In the genomic region with DNA sequence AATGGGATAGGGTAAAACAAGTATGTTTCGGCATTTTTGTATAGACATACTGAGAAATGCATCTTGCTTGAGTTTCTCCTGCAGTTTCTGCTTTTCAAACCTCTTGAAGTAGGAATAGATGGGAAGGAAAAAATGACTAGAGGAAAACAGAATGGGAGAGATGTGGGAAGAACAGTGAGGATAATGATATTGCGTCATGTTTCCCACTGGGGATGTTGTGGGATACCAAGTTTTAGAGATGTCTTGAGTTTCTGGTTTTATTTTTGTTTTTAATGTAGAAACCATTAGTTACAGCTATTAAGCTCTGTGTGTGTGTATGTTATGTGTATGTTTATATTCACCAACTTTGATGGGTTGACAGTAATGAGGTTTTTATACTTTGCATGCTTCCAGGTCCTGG, we compare ENCODE assay signal across 35 cellular contexts. TPM values are rescaled to one million over a fixed set of nuclear protein-coding genes. Genes with fewer than 3 reads are reported as not detected.
"Had no signal": no experiment of that assay in that cellular context is flagged by ENCODE, and none has a peak within 500 bp of the region (broad histone marks: within the 10 kb centered on the region; RNA-seq: fewer than 3 reads in every experiment).

No MANE protein-coding gene starts in this region.

- H3K27ac Mint-ChIP-seq: activated CD4-positive, alpha-beta memory T cell treated with anti-CD3 and anti-CD28 coated beads for 36 hours; activated CD4-positive, alpha-beta T cell treated with anti-CD3 and anti-CD28 coated beads for 36 hours; activated CD4-positive, alpha-beta T cell treated with anti-CD3 and anti-CD28 coated beads, Interleukin-2, amount 10 ng/mL, durations not matched to agents 24 days and 14 days; activated CD8-positive, alpha-beta memory T cell treated with anti-CD3 and anti-CD28 coated beads, Interleukin-2, amount 10 ng/mL, durations not matched to agents 7 days and 5 days; activated CD8-positive, alpha-beta T cell treated with anti-CD3 and anti-CD28 coated beads, Interleukin-2, amount 10 ng/mL, durations not matched to agents 7 days and 5 days; activated naive CD8-positive, alpha-beta T cell treated with anti-CD3 and anti-CD28 coated beads for 36 hours; activated naive CD8-positive, alpha-beta T cell treated with anti-CD3 and anti-CD28 coated beads, Interleukin-2, amount 50 U/mL, for 24 hours; activated T-helper 1 cell treated with anti-CD3 and anti-CD28 coated beads, Interleukin-12 subunit alpha, Interleukin-12 subunit beta, Interleukin-2, Interleukin-4 antibody, amounts not matched to agents 30 ng/mL and 10 ng/mL and 1 ng/mL, durations not matched to agents 14 hours and 24 hours and 36 hours; effector memory CD8-positive, alpha-beta T cell had no signal

- H3K27ac ChIP-seq: adrenal gland, body of pancreas, esophagus muscularis mucosa, heart left ventricle had no signal

- FAIRE-seq: colon, frontal cortex had no signal

- H3K4me3 ChIP-seq: adrenal gland, body of pancreas, esophagus muscularis mucosa, heart left ventricle had no signal

- H3K4me1 Mint-ChIP-seq: activated CD4-positive, alpha-beta T cell treated with anti-CD3 and anti-CD28 coated beads for 36 hours; activated CD8-positive, alpha-beta memory T cell treated with anti-CD3 and anti-CD28 coated beads, Interleukin-2, amount 10 ng/mL, durations not matched to agents 7 days and 5 days; activated naive CD8-positive, alpha-beta T cell treated with anti-CD3 and anti-CD28 coated beads for 36 hours; activated naive CD8-positive, alpha-beta T cell treated with anti-CD3 and anti-CD28 coated beads, Interleukin-2, amount 50 U/mL, for 24 hours had no signal

- H3K27me3 Mint-ChIP-seq: activated CD4-positive, alpha-beta memory T cell treated with anti-CD3 and anti-CD28 coated beads for 36 hours; activated CD4-positive, alpha-beta T cell treated with anti-CD3 and anti-CD28 coated beads for 36 hours; activated CD4-positive, alpha-beta T cell treated with anti-CD3 and anti-CD28 coated beads, Interleukin-2, amount 10 ng/mL, durations not matched to agents 24 days and 14 days; activated CD8-positive, alpha-beta memory T cell treated with anti-CD3 and anti-CD28 coated beads, Interleukin-2, amount 10 ng/mL, durations not matched to agents 7 days and 5 days; activated naive CD8-positive, alpha-beta T cell treated with anti-CD3 and anti-CD28 coated beads for 36 hours; activated naive CD8-positive, alpha-beta T cell treated with anti-CD3 and anti-CD28 coated beads, Interleukin-2, amount 50 U/mL, for 24 hours; effector memory CD8-positive, alpha-beta T cell had no signal

- H3K4me1 ChIP-seq: adrenal gland, body of pancreas, heart left ventricle had no signal

- ATAC-seq: activated CD4-positive, alpha-beta T cell treated with anti-CD3 and anti-CD28 coated beads for 36 hours; activated CD8-positive, alpha-beta memory T cell treated with anti-CD3 and anti-CD28 coated beads, Interleukin-2, amount 10 ng/mL, durations not matched to agents 7 days and 5 days; activated CD8-positive, alpha-beta T cell treated with anti-CD3 and anti-CD28 coated beads, Interleukin-2, amount 10 ng/mL, durations not matched to agents 7 days and 5 days; activated naive CD8-positive, alpha-beta T cell treated with anti-CD3 and anti-CD28 coated beads, Interleukin-2, amount 50 U/mL, for 24 hours; body of pancreas; effector memory CD8-positive, alpha-beta T cell; heart left ventricle had no signal

- H3K27me3 ChIP-seq: adrenal gland, body of pancreas, esophagus muscularis mucosa, heart left ventricle had no signal

- H3K4me3 Mint-ChIP-seq: activated CD4-positive, alpha-beta memory T cell treated with anti-CD3 and anti-CD28 coated beads for 36 hours; activated CD4-positive, alpha-beta T cell treated with anti-CD3 and anti-CD28 coated beads for 36 hours; activated CD4-positive, alpha-beta T cell treated with anti-CD3 and anti-CD28 coated beads, Interleukin-2, amount 10 ng/mL, durations not matched to agents 24 days and 14 days; activated CD8-positive, alpha-beta memory T cell treated with anti-CD3 and anti-CD28 coated beads, Interleukin-2, amount 10 ng/mL, durations not matched to agents 7 days and 5 days; activated CD8-positive, alpha-beta T cell treated with anti-CD3 and anti-CD28 coated beads, Interleukin-2, amount 10 ng/mL, durations not matched to agents 7 days and 5 days; activated naive CD8-positive, alpha-beta T cell treated with anti-CD3 and anti-CD28 coated beads for 36 hours; activated naive CD8-positive, alpha-beta T cell treated with anti-CD3 and anti-CD28 coated beads, Interleukin-2, amount 50 U/mL, for 24 hours; activated T-helper 1 cell treated with anti-CD3 and anti-CD28 coated beads, Interleukin-12 subunit alpha, Interleukin-12 subunit beta, Interleukin-2, Interleukin-4 antibody, amounts not matched to agents 30 ng/mL and 10 ng/mL and 1 ng/mL, durations not matched to agents 14 hours and 24 hours and 36 hours; effector memory CD8-positive, alpha-beta T cell had no signal

- H3K9me3 Mint-ChIP-seq: activated CD4-positive, alpha-beta memory T cell treated with anti-CD3 and anti-CD28 coated beads for 36 hours; activated CD4-positive, alpha-beta T cell treated with anti-CD3 and anti-CD28 coated beads, Interleukin-2, amount 10 ng/mL, durations not matched to agents 24 days and 14 days; activated naive CD8-positive, alpha-beta T cell treated with anti-CD3 and anti-CD28 coated beads for 36 hours; activated naive CD8-positive, alpha-beta T cell treated with anti-CD3 and anti-CD28 coated beads, Interleukin-2, amount 50 U/mL, for 24 hours; activated T-helper 1 cell treated with anti-CD3 and anti-CD28 coated beads, Interleukin-12 subunit alpha, Interleukin-12 subunit beta, Interleukin-2, Interleukin-4 antibody, amounts not matched to agents 30 ng/mL and 10 ng/mL and 1 ng/mL, durations not matched to agents 14 hours and 24 hours and 36 hours; effector memory CD8-positive, alpha-beta T cell had no signal

- H3K9me3 ChIP-seq: adrenal gland, body of pancreas, esophagus muscularis mucosa, heart left ventricle had no signal

- DNase-seq: activated CD4-positive, alpha-beta memory T cell treated with anti-CD3 and anti-CD28 coated beads for 36 hours; activated CD4-positive, alpha-beta T cell treated with anti-CD3 and anti-CD28 coated beads for 36 hours; activated CD4-positive, alpha-beta T cell treated with anti-CD3 and anti-CD28 coated beads, Interleukin-2, amount 10 ng/mL, durations not matched to agents 24 days and 14 days; activated CD4-positive, CD25-positive, alpha-beta regulatory T cell; activated CD4-positive, CD25-positive, alpha-beta regulatory T cell treated with anti-CD3 and anti-CD28 coated beads, Interleukin-2, amount 50 U/mL, for 72 hours; activated CD8-positive, alpha-beta memory T cell treated with anti-CD3 and anti-CD28 coated beads, Interleukin-2, amount 10 ng/mL, durations not matched to agents 7 days and 5 days; activated CD8-positive, alpha-beta memory T cell treated with anti-CD3 and anti-CD28 coated beads, Interleukin-2, amount 50 U/mL, for 4 hours; activated CD8-positive, alpha-beta T cell treated with anti-CD3 and anti-CD28 coated beads, Interleukin-2, amount 10 ng/mL, durations not matched to agents 7 days and 5 days; activated gamma-delta T cell; activated naive CD4-positive, alpha-beta T cell treated with anti-CD3 and anti-CD28 coated beads, Interleukin-2, amount 50 U/mL, for 16 hours; activated naive CD4-positive, alpha-beta T cell treated with Interleukin-2 at 50 U/mL for 16 hours; activated naive CD8-positive, alpha-beta T cell treated with anti-CD3 and anti-CD28 coated beads for 36 hours; activated naive CD8-positive, alpha-beta T cell treated with anti-CD3 and anti-CD28 coated beads, Interleukin-2, amount 50 U/mL, for 24 hours; activated T-cell treated with anti-CD3 and anti-CD28 coated beads, Interleukin-2, amount 50 U/mL, for 1 hour; activated T-cell treated with anti-CD3 and anti-CD28 coated beads, Interleukin-2, amount 50 U/mL, for 48 hours; adrenal gland; amygdala; aorta; body of pancreas; caudate nucleus; cortex of kidney; dermis blood vessel endothelial cell; effector CD4-positive, alpha-beta T cell; effector memory CD8-positive, alpha-beta T cell; erythroblast; foreskin fibroblast; glutamatergic neuron; heart left ventricle; hypothalamus had no signal

RNA-seq across cellular contexts. Expression of a gene that starts 44.2 kb away (rescaled TPM):
- total RNA-seq: activated CD4-positive, alpha-beta memory T cell treated with anti-CD3 and anti-CD28 coated beads for 36 hours; activated CD4-positive, alpha-beta T cell treated with anti-CD3 and anti-CD28 coated beads for 36 hours; activated CD4-positive, alpha-beta T cell treated with anti-CD3 and anti-CD28 coated beads, Interleukin-2, amount 10 ng/mL, durations not matched to agents 24 days and 14 days; activated CD8-positive, alpha-beta memory T cell treated with anti-CD3 and anti-CD28 coated beads for 36 hours; activated CD8-positive, alpha-beta memory T cell treated with anti-CD3 and anti-CD28 coated beads, Interleukin-2, amount 10 ng/mL, durations not matched to agents 7 days and 5 days; activated CD8-positive, alpha-beta T cell treated with anti-CD3 and anti-CD28 coated beads, Interleukin-2, amount 10 ng/mL, durations not matched to agents 7 days and 5 days; activated naive CD8-positive, alpha-beta T cell treated with anti-CD3 and anti-CD28 coated beads for 36 hours; activated T-helper 1 cell treated with anti-CD3 and anti-CD28 coated beads, Interleukin-12 subunit alpha, Interleukin-12 subunit beta, Interleukin-2, Interleukin-4 antibody, amounts not matched to agents 30 ng/mL and 10 ng/mL and 1 ng/mL, durations not matched to agents 14 hours and 24 hours and 36 hours; body of pancreas; T-helper 1 cell treated with Interleukin-12 subunit alpha and Interleukin-12 subunit beta and Interleukin-4 antibody, amounts not matched to agents 30 ng/mL and 1 ng/mL, for 36 hours had no signal
